Comparison of ENCODE assay signal across 11 cellular contexts in the genomic region with DNA sequence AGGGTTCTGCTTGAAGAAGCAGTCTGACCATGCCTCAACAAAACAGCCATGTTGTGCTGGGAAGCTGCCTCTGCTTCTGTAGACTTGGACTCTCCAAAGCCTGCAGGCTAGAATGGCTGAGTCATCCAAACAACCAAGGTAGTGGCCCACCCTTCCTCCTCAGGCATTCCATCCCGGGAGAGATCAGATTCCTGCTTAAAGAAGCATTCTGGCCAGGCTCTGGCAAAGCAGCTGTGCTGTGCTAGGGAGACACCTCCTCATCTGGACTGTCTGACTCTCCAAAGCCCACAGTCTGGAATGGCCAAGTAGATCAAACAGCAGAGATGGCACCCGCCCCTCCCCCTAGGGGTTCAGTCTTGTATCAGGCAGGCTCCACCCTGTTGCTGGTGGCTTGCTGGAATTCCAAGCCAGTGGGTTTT. TPM values are rescaled to one million over a fixed set of nuclear protein-coding genes. Genes with fewer than 3 reads are reported as not detected.
DNase-seq lines count a peak whose midpoint lies in the region; ATAC-seq lines count a peak whose summit lies in the region.
"Had no signal": no experiment of that assay in that cellular context is flagged by ENCODE, and none has a peak within 500 bp of the region (broad histone marks: within the 10 kb centered on the region; RNA-seq: fewer than 3 reads in every experiment).

No MANE protein-coding gene starts in this region.

- no peaks in the 10 kb centered on the region for H3K36me3 Mint-ChIP-seq in activated CD8-positive, alpha-beta T cell treated with anti-CD3 and anti-CD28 coated beads, Interleukin-2, amount 10 ng/mL, durations not matched to agents 7 days and 5 days (ENCODE audit: low read depth)

- peaks cover 9% of the 10 kb centered on the region for H3K27me3 Mint-ChIP-seq in activated CD8-positive, alpha-beta T cell treated with anti-CD3 and anti-CD28 coated beads, Interleukin-2, amount 10 ng/mL, durations not matched to agents 7 days and 5 days (ENCODE audit: low read depth)

- DNase-seq in HK-2 (ENCODE audit: unreplicated experiment) = peak; percentile 58
- DNase-seq in amniotic epithelial cell (ENCODE audit: low read depth) = peak; percentile 92
- DNase-seq in iris pigment epithelial cell (ENCODE audit: low read depth) = peak; percentile 92
- DNase-seq in activated CD8-positive, alpha-beta T cell treated with anti-CD3 and anti-CD28 coated beads, Interleukin-2, amount 10 ng/mL, durations not matched to agents 7 days and 5 days = no peak
- DNase-seq in RPMI8226 = no peak
- DNase-seq in stimulated activated CD4-positive, alpha-beta T cell treated with anti-CD3 and anti-CD28 coated beads, Interleukin-2, amount 100 ng/mL, for 24 hours = no peak
- DNase-seq: heart left ventricle, sigmoid colon had no signal

- H3K9me3 Mint-ChIP-seq in activated CD8-positive, alpha-beta T cell treated with anti-CD3 and anti-CD28 coated beads, Interleukin-2, amount 10 ng/mL, durations not matched to agents 7 days and 5 days (ENCODE audit: insufficient read depth) = peaks cover 10% of the 10 kb centered on the region

- POLR2A ChIA-PET in activated CD8-positive, alpha-beta T cell treated with anti-CD3 and anti-CD28 coated beads, Interleukin-2, amount 10 ng/mL, durations not matched to agents 7 days and 5 days (lab: Charles Lee) = no interaction called here

- no peak overlapping the region for H3K4me3 Mint-ChIP-seq in activated CD8-positive, alpha-beta T cell treated with anti-CD3 and anti-CD28 coated beads, Interleukin-2, amount 10 ng/mL, durations not matched to agents 7 days and 5 days
- H3K4me3 Mint-ChIP-seq: activated naive CD8-positive, alpha-beta T cell; T-helper 1 cell treated with Interleukin-12 subunit alpha and Interleukin-12 subunit beta and Interleukin-4 antibody, amounts not matched to agents 30 μg/mL and 1 μg/mL, for 36 hours had no signal

- no peaks in the 10 kb centered on the region for H3K4me1 Mint-ChIP-seq in activated CD8-positive, alpha-beta T cell treated with anti-CD3 and anti-CD28 coated beads, Interleukin-2, amount 10 ng/mL, durations not matched to agents 7 days and 5 days (ENCODE audit: low read depth)

- CTCF ChIA-PET in activated CD8-positive, alpha-beta T cell treated with anti-CD3 and anti-CD28 coated beads, Interleukin-2, amount 10 ng/mL, durations not matched to agents 7 days and 5 days (lab: Charles Lee) = no interaction called here

- ATAC-seq in activated CD8-positive, alpha-beta T cell treated with anti-CD3 and anti-CD28 coated beads, Interleukin-2, amount 10 ng/mL, durations not matched to agents 7 days and 5 days = no peak
- ATAC-seq in HG03457 (IDR thresholded peaks at IDR 0.05; ENCODE audit: unreplicated experiment) = no peak
- ATAC-seq: heart left ventricle had no signal

- H3K27ac Mint-ChIP-seq in activated CD8-positive, alpha-beta T cell treated with anti-CD3 and anti-CD28 coated beads, Interleukin-2, amount 10 ng/mL, durations not matched to agents 7 days and 5 days = no peak overlapping the region
- H3K27ac Mint-ChIP-seq: activated naive CD8-positive, alpha-beta T cell; T-helper 1 cell treated with Interleukin-12 subunit alpha and Interleukin-12 subunit beta and Interleukin-4 antibody, amounts not matched to agents 30 μg/mL and 1 μg/mL, for 36 hours had no signal

RNA-seq across cellular contexts. Expression of a gene that starts 38.3 kb away (rescaled TPM):
- not detected for total RNA-seq in activated CD8-positive, alpha-beta T cell treated with anti-CD3 and anti-CD28 coated beads, Interleukin-2, amount 10 ng/mL, durations not matched to agents 7 days and 5 days

Comparison
In these comparisons a context has a peak if more than half of its experiments do, and no peak if none do; other contexts are left out.
1. DNase-seq: peak in HK-2 (single experiment), amniotic epithelial cell (single experiment) and iris pigment epithelial cell (single experiment); none in activated CD8-positive, alpha-beta T cell treated with anti-CD3 and anti-CD28 coated beads, Interleukin-2, amount 10 ng/mL, durations not matched to agents 7 days and 5 days (single experiment), RPMI8226 (single experiment) and stimulated activated CD4-positive, alpha-beta T cell treated with anti-CD3 and anti-CD28 coated beads, Interleukin-2, amount 100 ng/mL, for 24 hours (0 of 2).